Comparison of ENCODE assay signal across 9 cellular contexts in genomic region chr10:49761201-49761788, GRCh38. TPM values are rescaled to one million over a fixed set of nuclear protein-coding genes. Genes with fewer than 3 reads are reported as not detected.
A peak's percentile ranks its signal among the peaks of the same experiment; 100 is the strongest.
DNase-seq lines count a peak whose midpoint lies in the region; ATAC-seq and TF ChIP-seq lines count a peak whose summit lies in the region.
"Had no signal": no experiment of that assay in that cellular context is flagged by ENCODE, and none has a peak within 500 bp of the region (broad histone marks: within the 10 kb centered on the region; RNA-seq: fewer than 3 reads in every experiment).

No MANE protein-coding gene starts in this region.

- WGBS in heart right ventricle, 2 donors: 21 to 23% methylated on average over 16 of the region's 16 CpGs

- peaks cover 0 to 4% (median 0%) of the 10 kb centered on the region in 11 donors for H3K9me3 ChIP-seq in heart right ventricle
- no peaks in the 10 kb centered on the region for H3K9me3 ChIP-seq in WERI-Rb-1 (ENCODE audit: severe bottlenecking)
- no peaks in the 10 kb centered on the region for H3K9me3 ChIP-seq in vagina

- TF ChIP-seq CTCF in heart right ventricle (IDR thresholded peaks at IDR 0.05) (no peak), WERI-Rb-1 (IDR thresholded peaks at IDR 0.05; ENCODE audit: low read depth, low read length) (no peak), vagina (IDR thresholded peaks at IDR 0.05) (no peak)

- H3K27me3 ChIP-seq in heart right ventricle (peaks cover 0 to 55% (median 44%) of the 10 kb centered on the region in 7 donors), WERI-Rb-1 (ENCODE audit: insufficient read depth, low read depth, severe bottlenecking) (no peaks in the 10 kb centered on the region), vagina (no peaks in the 10 kb centered on the region)

- peak overlapping the region in 8 of 10 donors; percentile 53 to 65 (median 58) for H3K4me3 ChIP-seq in heart right ventricle
- H3K4me3 ChIP-seq in WERI-Rb-1 (ENCODE audit: low read depth, low read length): peak overlapping the region; percentile 69
- H3K4me3 ChIP-seq in vagina: peak overlapping the region; percentile 32 to 60

- no peak for TF ChIP-seq POLR2A in vagina (IDR thresholded peaks at IDR 0.05)

- H3K36me3 ChIP-seq in heart right ventricle: no peaks in the 10 kb centered on the region
- no peaks in the 10 kb centered on the region for H3K36me3 ChIP-seq in WERI-Rb-1
- no peaks in the 10 kb centered on the region for H3K36me3 ChIP-seq in vagina

- DNase-seq in heart right ventricle: no peak
- no peak for DNase-seq in Right ventricle myocardium inferior (ENCODE audit: missing footprints)
- no peak for DNase-seq in WERI-Rb-1
- peak; percentile 48 for DNase-seq in islet precursor cell
- DNase-seq in vagina (ENCODE audit: extremely low spot score in 2 of 2): peak in 1 of 2 donors; percentile 83
- DNase-seq in anterior cingulate cortex (lab: John Stamatoyannopoulos, UW): no peak
- no peak for DNase-seq in effector CD8-positive, alpha-beta T cell (lab: John Stamatoyannopoulos, UW)
- DNase-seq in hepatic stellate cell (ENCODE audit: low spot score): no peak
- DNase-seq: small intestine had no signal

- H3K4me1 ChIP-seq in heart right ventricle (peaks cover 0 to 10% (median 0%) of the 10 kb centered on the region in 9 donors), vagina (no peaks in the 10 kb centered on the region)

- intact Hi-C loops in heart right ventricle (cut with DNase I) (no loop called here), Right ventricle myocardium inferior (cut with DNase I) (no loop called here), vagina (cut with DNase I) (no loop called here)

- ATAC-seq in heart right ventricle (no peak), Right ventricle myocardium inferior (no peak)

- H3K27ac ChIP-seq in heart right ventricle: no peak overlapping the region
- H3K27ac ChIP-seq in WERI-Rb-1: no peak overlapping the region
- no peak overlapping the region for H3K27ac ChIP-seq in vagina

RNA-seq across cellular contexts. Expression of gene OGDHL, which starts 0.8 kb away (rescaled TPM):
- total RNA-seq in heart right ventricle (10 to 100 TPM in 2 of 10 donors, 1 to 10 TPM in 4, under 1 TPM in 4; 0.82 to 11.4 (median 3.9) TPM), Right ventricle myocardium inferior (1.9 TPM), vagina (3.4 TPM)
- 1 to 10 TPM in 1 of 2 donors, under 1 TPM in 1; 0.07 to 1.8 TPM for polyA plus RNA-seq in heart right ventricle
